In the genomic region with DNA sequence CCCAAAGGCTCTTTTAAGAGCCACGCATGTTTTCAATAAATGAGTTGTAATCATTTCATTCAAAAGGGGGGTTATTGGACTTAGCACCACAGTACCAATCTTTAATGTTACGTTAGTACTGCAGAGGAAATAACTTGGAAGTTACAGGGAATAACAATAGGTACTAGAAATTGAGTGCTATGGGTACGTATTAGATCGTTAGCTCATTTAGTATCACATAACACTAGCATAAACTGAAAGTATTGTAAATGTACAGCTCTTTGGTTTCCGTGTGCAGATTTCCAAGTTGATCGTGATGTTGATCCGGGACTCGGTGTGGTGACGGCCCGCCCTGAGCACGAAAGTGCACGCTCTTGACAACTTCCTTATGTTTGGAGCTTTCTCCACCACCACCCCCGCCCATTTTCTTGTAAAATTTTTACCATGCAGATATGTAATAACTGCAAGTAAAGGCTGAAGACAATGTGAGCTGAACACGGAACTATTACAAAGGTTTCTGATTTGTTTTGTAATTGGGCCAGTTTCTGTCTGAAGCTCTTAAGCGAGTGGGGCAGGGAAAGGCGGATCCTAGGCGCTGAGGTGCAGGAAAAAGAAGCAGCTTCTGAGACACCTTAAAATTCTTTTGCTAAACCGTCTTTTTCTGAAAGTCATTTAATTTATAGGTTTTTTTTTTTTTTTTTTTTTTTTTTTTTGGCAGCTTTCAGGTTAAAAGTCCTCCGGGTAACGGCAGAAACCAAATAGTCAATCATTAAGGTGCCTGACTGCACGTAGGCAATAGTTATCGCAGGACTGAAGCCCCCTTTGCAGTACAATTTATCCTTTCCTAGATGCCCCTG, we compare ENCODE assay signal across 8 cellular contexts.
A peak's percentile ranks its signal among the peaks of the same experiment; 100 is the strongest.
DNase-seq lines count a peak whose midpoint lies in the region; ATAC-seq and TF ChIP-seq lines count a peak whose summit lies in the region.

No MANE protein-coding gene starts in this region.

- 0 to 1% methylated on average over 22 of the region's 22 CpGs for WGBS in esophagus, 2 donors

- H3K27ac ChIP-seq in 22Rv1 (peak overlapping the region; percentile 99), esophagus (ENCODE audit: low read depth in 2 of 2, low read length in 1 of 2) (peak overlapping the region; percentile 89 to 96), muscle layer of colon (ENCODE audit: low read depth, low read length) (peak overlapping the region; percentile 49), temporal lobe (ENCODE audit: low read depth, low read length) (peak overlapping the region; percentile 54)

- H3K9me3 ChIP-seq in esophagus (ENCODE audit: control insufficient read depth in 2 of 2, insufficient read depth in 1 of 2, low read depth in 1 of 2, low read length in 1 of 2) (no peaks in the 10 kb centered on the region), muscle layer of colon (ENCODE audit: low read length) (no peaks in the 10 kb centered on the region)

- ATAC-seq in GM18867 (IDR thresholded peaks at IDR 0.05; ENCODE audit: unreplicated experiment) (peak; percentile 8), HG03108 (IDR thresholded peaks at IDR 0.05; ENCODE audit: unreplicated experiment) (no peak)

- H3K4me1 ChIP-seq in esophagus (ENCODE audit: control insufficient read depth in 2 of 2, insufficient read depth in 2 of 2, low read length in 1 of 2) (no peaks in the 10 kb centered on the region), muscle layer of colon (ENCODE audit: insufficient read depth, low read length) (peaks cover 18% of the 10 kb centered on the region)

- H3K4me3 ChIP-seq in esophagus (ENCODE audit: low read depth in 1 of 2, low read length in 2 of 2): peak overlapping the region; percentile 53 to 60
- H3K4me3 ChIP-seq in muscle layer of colon (ENCODE audit: low read depth in 1 of 2, low read length in 2 of 2): peak overlapping the region; percentile 72 to 75

- DNase-seq in NCI-H82 (lab: John Stamatoyannopoulos, UW): peak; percentile 90
- DNase-seq in activated CD8-positive, alpha-beta memory T cell treated with anti-CD3 and anti-CD28 coated beads, Interleukin-2, amount 50 U/mL, for 48 hours: peak; percentile 80

- peak overlapping the region; percentile 57 for H3K9ac ChIP-seq in muscle layer of colon (ENCODE audit: low read length)

- H3K27me3 ChIP-seq in esophagus (ENCODE audit: control insufficient read depth in 1 of 2, insufficient read depth in 2 of 2, low read length in 2 of 2): no peaks in the 10 kb centered on the region
- H3K27me3 ChIP-seq in muscle layer of colon (ENCODE audit: control insufficient read depth in 1 of 2, insufficient read depth in 2 of 2, low read length in 2 of 2): no peaks in the 10 kb centered on the region

- TF ChIP-seq CTCF in 22Rv1 (IDR thresholded peaks at IDR 0.05): no peak

- no peaks in the 10 kb centered on the region for H3K36me3 ChIP-seq in esophagus (ENCODE audit: control insufficient read depth in 2 of 2, insufficient read depth in 2 of 2, low read length in 1 of 2)
- H3K36me3 ChIP-seq in muscle layer of colon (ENCODE audit: insufficient read depth, low read length): no peaks in the 10 kb centered on the region

Comparison
In these comparisons a context has a peak if more than half of its experiments do, and no peak if none do; other contexts are left out.
1. H3K27ac ChIP-seq: peak in every context shown above with its lines; median percentile 99 in 22Rv1; 92 in esophagus; 54 in temporal lobe; 49 in muscle layer of colon.